8 cellular contexts compared by ENCODE assay signal in the genomic region with DNA sequence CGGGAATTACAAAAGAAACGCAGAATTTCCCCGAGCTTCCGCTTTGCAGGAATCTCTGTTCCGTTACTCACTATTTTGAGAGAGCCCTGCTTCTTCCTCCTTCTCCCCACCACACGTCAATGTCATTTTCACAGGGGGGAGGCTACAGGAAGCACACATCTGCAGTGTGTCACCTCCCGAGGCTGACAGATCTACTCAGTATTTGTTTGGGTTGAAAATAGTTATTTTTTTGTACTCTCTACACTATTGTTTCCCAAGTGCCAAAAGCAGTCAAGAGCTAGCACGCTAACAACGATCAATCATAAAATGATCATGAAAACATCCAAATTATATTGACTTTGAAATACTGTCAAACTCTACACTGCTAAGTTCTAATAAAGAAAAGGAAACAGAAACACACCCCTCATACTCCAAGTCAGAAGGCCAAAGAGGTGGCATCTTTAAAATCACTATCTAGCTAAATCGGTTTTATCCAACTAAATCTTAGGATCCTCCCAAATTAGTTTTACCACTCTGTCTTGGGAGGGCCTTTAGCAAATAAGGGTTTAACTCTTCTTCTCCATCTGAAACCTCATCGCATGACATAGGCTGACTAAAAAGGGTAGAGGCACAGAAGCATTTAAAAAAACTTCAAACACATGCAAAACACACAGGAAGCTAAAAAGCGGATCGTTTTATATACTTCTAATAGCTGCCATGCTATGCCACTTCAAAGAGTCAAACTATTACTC. TPM values are rescaled to one million over a fixed set of nuclear protein-coding genes. Genes with fewer than 3 reads are reported as not detected.
DNase-seq lines count a peak whose midpoint lies in the region; ATAC-seq and TF ChIP-seq lines count a peak whose summit lies in the region.

No MANE protein-coding gene starts in this region.

- intact Hi-C loops in activated T-helper 2 cell treated with anti-CD3 and anti-CD28 coated beads, Interferon-gamma antibody, Interleukin-2, Interleukin-4, amounts not matched to agents 10 μg/mL and 5 μg/mL and 100 μg/mL, durations not matched to agents 14 hours and 24 hours and 36 hours (cut with micrococcal nuclease) = loop anchor here (1.0 to 2.0 kb wide), 2 partner anchors 52 to 89 kb away; a partner anchor contains a TSS
- intact Hi-C loops in stomach (cut with DNase I; ENCODE audit: low total_unique reads) = no loop called here

- H3K36me3 ChIP-seq in stomach = no peaks in the 10 kb centered on the region

- peaks cover 43% of the 10 kb centered on the region for H3K36me3 Mint-ChIP-seq in activated T-helper 2 cell treated with anti-CD3 and anti-CD28 coated beads, Interferon-gamma antibody, Interleukin-2, Interleukin-4, amounts not matched to agents 10 μg/mL and 5 μg/mL and 100 μg/mL, durations not matched to agents 14 hours and 24 hours and 36 hours (ENCODE audit: low read depth)

- peak overlapping the region; percentile 71 for H3K4me3 Mint-ChIP-seq in activated T-helper 2 cell treated with anti-CD3 and anti-CD28 coated beads, Interferon-gamma antibody, Interleukin-2, Interleukin-4, amounts not matched to agents 10 μg/mL and 5 μg/mL and 100 μg/mL, durations not matched to agents 14 hours and 24 hours and 36 hours (ENCODE audit: low read depth)

- H3K27ac ChIP-seq in stomach = peak overlapping the region in 3 of 5 donors; percentile 8 to 58 (median 37)

- peak; percentile 93 for ATAC-seq in HG02571 (IDR thresholded peaks at IDR 0.05; ENCODE audit: unreplicated experiment)

- H3K27ac Mint-ChIP-seq in activated T-helper 2 cell treated with anti-CD3 and anti-CD28 coated beads, Interferon-gamma antibody, Interleukin-2, Interleukin-4, amounts not matched to agents 10 μg/mL and 5 μg/mL and 100 μg/mL, durations not matched to agents 14 hours and 24 hours and 36 hours = peak overlapping the region; percentile 93

- WGBS in stomach, 5 donors = 58 to 73% (median 65%) methylated on average over 13 of the region's 13 CpGs

- DNase-seq in GM12865 (ENCODE audit: low read depth) (peak; percentile 92), NOMO-1 treated with DMSO at 0.1 percent for 48 hours (lab: John Stamatoyannopoulos, UW; ENCODE audit: unreplicated experiment) (peak; percentile 61), midbrain (lab: John Stamatoyannopoulos, UW) (peak; percentile 20), stomach (peak; percentile 31), NCI-H2171 treated with DMSO at 0.1 percent for 48 hours (lab: John Stamatoyannopoulos, UW) (no peak), NCI-H82 (lab: John Stamatoyannopoulos, UW) (no peak)
- DNase-seq in activated T-helper 2 cell treated with anti-CD3 and anti-CD28 coated beads, Interferon-gamma antibody, Interleukin-2, Interleukin-4, amounts not matched to agents 10 μg/mL and 5 μg/mL and 100 μg/mL, durations not matched to agents 14 hours and 24 hours and 36 hours (ENCODE audit: low spot score) = peak; percentile 37

- H3K9me3 Mint-ChIP-seq in activated T-helper 2 cell treated with anti-CD3 and anti-CD28 coated beads, Interferon-gamma antibody, Interleukin-2, Interleukin-4, amounts not matched to agents 10 μg/mL and 5 μg/mL and 100 μg/mL, durations not matched to agents 14 hours and 24 hours and 36 hours = no peaks in the 10 kb centered on the region

- no peak for TF ChIP-seq CTCF in GM12865 (IDR thresholded peaks at IDR 0.05; ENCODE audit: insufficient read depth, low read depth, low read length, missing control alignments)
- no peak for TF ChIP-seq CTCF in stomach (IDR thresholded peaks at IDR 0.05)

- H3K4me1 Mint-ChIP-seq in activated T-helper 2 cell treated with anti-CD3 and anti-CD28 coated beads, Interferon-gamma antibody, Interleukin-2, Interleukin-4, amounts not matched to agents 10 μg/mL and 5 μg/mL and 100 μg/mL, durations not matched to agents 14 hours and 24 hours and 36 hours (ENCODE audit: low read depth) = peaks cover 49% of the 10 kb centered on the region

- H3K4me1 ChIP-seq in stomach = peaks cover 52 to 78% (median 68%) of the 10 kb centered on the region in 4 donors

- no peak for TF ChIP-seq POLR2A in stomach (IDR thresholded peaks at IDR 0.05)

- H3K9me3 ChIP-seq in stomach = no peaks in the 10 kb centered on the region

- H3K27me3 Mint-ChIP-seq in activated T-helper 2 cell treated with anti-CD3 and anti-CD28 coated beads, Interferon-gamma antibody, Interleukin-2, Interleukin-4, amounts not matched to agents 10 μg/mL and 5 μg/mL and 100 μg/mL, durations not matched to agents 14 hours and 24 hours and 36 hours (ENCODE audit: low read depth) = no peaks in the 10 kb centered on the region

- TF ChIP-seq EP300 in stomach (IDR thresholded peaks at IDR 0.05) = no peak

- H3K27me3 ChIP-seq in stomach = no peaks in the 10 kb centered on the region

- H3K4me3 ChIP-seq in GM12865 (ENCODE audit: low read depth, low read length) (peak overlapping the region; percentile 54), stomach (no peak overlapping the region)

RNA-seq across cellular contexts. Expression of a gene that starts 51.8 kb away (rescaled TPM):
- total RNA-seq in activated T-helper 2 cell treated with anti-CD3 and anti-CD28 coated beads, Interferon-gamma antibody, Interleukin-2, Interleukin-4, amounts not matched to agents 10 μg/mL and 5 μg/mL and 100 μg/mL, durations not matched to agents 14 hours and 24 hours and 36 hours = 131 and 135 TPM in 2 replicates
- 100 to 1,000 TPM in 3 of 5 donors, 10 to 100 TPM in 2; 37.4 to 126 (median 100) TPM for total RNA-seq in stomach
- 10 to 100 TPM; 12.5 to 38.5 (median 23.0) TPM for polyA plus RNA-seq in stomach

Comparison
In these comparisons a context has a peak if more than half of its experiments do, and no peak if none do; other contexts are left out.
1. DNase-seq: peak in GM12865 (single experiment), NOMO-1 treated with DMSO at 0.1 percent for 48 hours (single experiment), activated T-helper 2 cell treated with anti-CD3 and anti-CD28 coated beads, Interferon-gamma antibody, Interleukin-2, Interleukin-4, amounts not matched to agents 10 μg/mL and 5 μg/mL and 100 μg/mL, durations not matched to agents 14 hours and 24 hours and 36 hours (single experiment), midbrain (single experiment) and stomach (single experiment); none in NCI-H2171 treated with DMSO at 0.1 percent for 48 hours (single experiment) and NCI-H82 (single experiment).